Comparison of ENCODE assay signal across 12 cellular contexts in the genomic region with DNA sequence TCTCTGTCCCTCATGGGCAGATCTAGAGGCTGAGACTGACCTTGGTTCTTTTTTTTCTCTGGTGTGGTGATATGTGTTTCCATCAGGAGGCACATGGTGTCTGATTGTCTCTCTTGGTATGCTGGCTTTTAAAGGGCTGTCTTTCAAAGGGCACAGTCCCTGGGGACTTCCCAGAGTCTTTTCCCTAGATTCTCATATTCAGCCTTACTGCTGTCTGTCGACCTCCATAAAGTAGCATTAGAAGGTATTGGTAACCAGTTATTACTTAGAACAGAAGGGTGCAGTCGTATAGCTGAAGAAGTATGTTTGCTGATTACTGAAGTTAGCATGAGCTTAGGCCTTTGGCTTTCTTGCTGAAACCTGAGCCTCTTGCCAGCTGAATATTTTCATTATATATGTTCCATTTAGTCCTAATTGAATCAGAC.
A peak's percentile ranks its signal among the peaks of the same experiment; 100 is the strongest.
DNase-seq lines count a peak whose midpoint lies in the region; ATAC-seq and TF ChIP-seq lines count a peak whose summit lies in the region.
"Had no signal": no experiment of that assay in that cellular context is flagged by ENCODE, and none has a peak within 500 bp of the region (broad histone marks: within the 10 kb centered on the region; RNA-seq: fewer than 3 reads in every experiment).

No MANE protein-coding gene starts in this region.

- peak overlapping the region; percentile 48; the same call in 1 of the 2 replicates for H3K27ac ChIP-seq in IMR-90 (ENCODE audit: insufficient read depth, low read length)
- H3K27ac ChIP-seq in heart right ventricle = peak overlapping the region in 8 of 10 donors; percentile 2 to 87 (median 43)
- no peak overlapping the region for H3K27ac ChIP-seq in gastroesophageal sphincter

- in situ Hi-C loops in IMR-90 (cut with MboI; ENCODE audit: low sequenced_read_pairs) = no loop called here

- no TSS peak for BruUV-seq in IMR-90 (replicated peaks; lab: Mats Ljungman, UMichigan)

- H3K18ac ChIP-seq in IMR-90 (ENCODE audit: low read depth, low read length) = peak overlapping the region; percentile 85

- 0 out of 2 replicates have a peak overlapping the region, but pooled peaks have one; percentile 25 for H2AK5ac ChIP-seq in IMR-90 (ENCODE audit: low read depth, low read length)

- no peak overlapping the region for H2BK20ac ChIP-seq in IMR-90 (ENCODE audit: low read depth, low read length)

- 0 out of 2 replicates have a peak, but pooled peaks have one; percentile 1 for TF ChIP-seq CTCF in IMR-90 (conservative IDR thresholded peaks at IDR 0.05; ENCODE audit: low read depth, low read length)
- no peak for TF ChIP-seq CTCF in heart right ventricle (IDR thresholded peaks at IDR 0.05)
- no peak for TF ChIP-seq CTCF in gastroesophageal sphincter (IDR thresholded peaks at IDR 0.05)

- 0 out of 2 replicates have a peak overlapping the region, but pooled peaks have one; percentile 18 for H3K9ac ChIP-seq in IMR-90 (ENCODE audit: low read depth, low read length)
- peak overlapping the region; percentile 16 for H3K9ac ChIP-seq in adipocyte (ENCODE audit: low read length)

- H3K4me3 ChIP-seq in IMR-90 (ENCODE audit: insufficient read depth, low read depth, low read length) (no peak overlapping the region), adipocyte (ENCODE audit: low read length) (no peak overlapping the region), heart right ventricle (no peak overlapping the region), skeletal muscle cell (ENCODE audit: low read depth, low read length) (no peak overlapping the region), gastroesophageal sphincter (no peak overlapping the region)

- peak overlapping the region; percentile 76; the same call in 1 of the 2 replicates for H4K5ac ChIP-seq in IMR-90 (ENCODE audit: low read depth, low read length)

- H2BK15ac ChIP-seq in IMR-90 (ENCODE audit: low read depth, low read length) = no peak overlapping the region

- H2AK9ac ChIP-seq in IMR-90 (replicated peaks; ENCODE audit: low read depth, low read length, poor library complexity) = no peak overlapping the region

- H3K4me2 ChIP-seq in IMR-90 (ENCODE audit: low read depth, low read length) = 0 out of 2 replicates have a peak overlapping the region, but pooled peaks have one; percentile 21

- TF ChIP-seq RAD21 in IMR-90 (IDR thresholded peaks at IDR 0.05; ENCODE audit: low read length) = no peak

- peak overlapping the region; percentile 66; the same call in 1 of the 2 replicates for H3K14ac ChIP-seq in IMR-90 (replicated peaks; ENCODE audit: low read depth, low read length)

- no peak overlapping the region for H2AFZ ChIP-seq in IMR-90 (replicated peaks; ENCODE audit: low read length, poor library complexity)

- H4K91ac ChIP-seq in IMR-90 (ENCODE audit: insufficient read depth, low read depth, low read length) = no peak overlapping the region

- H3K27me3 ChIP-seq in IMR-90 (ENCODE audit: control insufficient read depth, insufficient read depth, low read length) (no peaks in the 10 kb centered on the region), adipocyte (replicated peaks; ENCODE audit: control insufficient read depth, insufficient read depth, low read length) (no peaks in the 10 kb centered on the region), heart right ventricle (no peaks in the 10 kb centered on the region), gastroesophageal sphincter (no peaks in the 10 kb centered on the region)

- intact Hi-C loops in IMR-90 (cut with micrococcal nuclease) = loop anchor here (5.0 kb wide), 1 partner anchor 69 kb away; no protein-coding TSS in a partner anchor
- intact Hi-C loops in heart right ventricle (cut with DNase I) = no loop called here

- H3K9me3 ChIP-seq in IMR-90 (ENCODE audit: control insufficient read depth, insufficient read depth, low read length) (no peaks in the 10 kb centered on the region), adipocyte (ENCODE audit: control insufficient read depth, low read length) (no peaks in the 10 kb centered on the region), heart right ventricle (no peaks in the 10 kb centered on the region), gastroesophageal sphincter (no peaks in the 10 kb centered on the region)

- H4K20me1 ChIP-seq in IMR-90 (ENCODE audit: insufficient read depth, low read length) = peaks cover 4% of the 10 kb centered on the region; the same call in 1 of the 2 replicates

- ATAC-seq in IMR-90 (ENCODE audit: low read depth) (peak; percentile 72), heart right ventricle (peak in 6 of 8 donors; percentile 24 to 65 (median 40)), GM18867 (IDR thresholded peaks at IDR 0.05; ENCODE audit: unreplicated experiment) (no peak), gastroesophageal sphincter (no peak), GM18519 (IDR thresholded peaks at IDR 0.05; ENCODE audit: low FRiP score, unreplicated experiment) (no peak)
- ATAC-seq: T-cell had no signal

- peak overlapping the region; percentile 51 for H2BK5ac ChIP-seq in IMR-90 (ENCODE audit: low read depth, low read length, poor library complexity, severe bottlenecking)

- dilution Hi-C loops in IMR-90 (cut with HindIII; ENCODE audit: low sequenced_read_pairs, unreplicated experiment) = no loop called here

- DNase-seq in IMR-90 (peak; percentile 51), adipocyte (ENCODE audit: low read depth) (peak; percentile 70), heart right ventricle (no peak), skeletal muscle cell (ENCODE audit: low read depth) (peak; percentile 21)
- DNase-seq in activated CD4-positive, alpha-beta T cell treated with anti-CD3 and anti-CD28 coated beads, Interleukin-2, amount 50 U/mL, for 4 hours = no peak
- DNase-seq: immature natural killer cell, naive B cell, NCI-H774, T-cell had no signal

- no CpG with 5 or more reads among the region's 2 CpGs for WGBS in IMR-90 (ENCODE audit: extremely low coverage in 2 of 2, insufficient read length in 1 of 2), 2 experiments
- WGBS in heart right ventricle, 2 donors = 54 to 58% methylated on average over 2 of the region's 2 CpGs
- WGBS in gastroesophageal sphincter (ENCODE audit: low coverage in 1 of 2), 2 donors = 67 to 83% methylated on average over 2 of the region's 2 CpGs

- H4K8ac ChIP-seq in IMR-90 (ENCODE audit: low read depth in 2 of 2, low read length in 2 of 2) = peak overlapping the region in 1 of 2 experiments; percentile 39; a peak in 1 of 4 replicates

- H3K36me3 ChIP-seq in IMR-90 (ENCODE audit: control insufficient read depth, insufficient read depth, low read length) (peaks cover 3% of the 10 kb centered on the region; the same call in 1 of the 2 replicates), adipocyte (ENCODE audit: control insufficient read depth, insufficient read depth, low read length, severe bottlenecking) (no peaks in the 10 kb centered on the region), heart right ventricle (peaks cover 0 to 13% (median 0%) of the 10 kb centered on the region in 9 donors), gastroesophageal sphincter (no peaks in the 10 kb centered on the region)

- TF ChIP-seq POLR2A in IMR-90 (IDR thresholded peaks at IDR 0.05; ENCODE audit: low read depth, low read length) (no peak), gastroesophageal sphincter (IDR thresholded peaks at IDR 0.05) (no peak)

- POLR2A ChIA-PET in IMR-90 (lab: Charles Lee; ENCODE audit: unreplicated experiment) = no interaction called here

- H3K4me1 ChIP-seq in IMR-90 (ENCODE audit: control insufficient read depth, insufficient read depth, low read length) (peaks cover 20% of the 10 kb centered on the region), adipocyte (ENCODE audit: control insufficient read depth, insufficient read depth, low read length) (peaks cover 37% of the 10 kb centered on the region), heart right ventricle (peaks cover 3 to 70% (median 40%) of the 10 kb centered on the region in 9 donors), gastroesophageal sphincter (peaks cover 0 to 37% (median 0%) of the 10 kb centered on the region in 3 donors)

- peaks cover 16% of the 10 kb centered on the region for H3K9me1 ChIP-seq in IMR-90 (ENCODE audit: insufficient read depth, low read length)

- TF ChIP-seq EP300 in gastroesophageal sphincter (IDR thresholded peaks at IDR 0.05) = no peak

- no peak overlapping the region for H3K56ac ChIP-seq in IMR-90 (ENCODE audit: extremely low read depth, insufficient read depth, low read length)

- H3K23ac ChIP-seq in IMR-90 (ENCODE audit: low read depth, low read length) = no peak overlapping the region

- H3K4ac ChIP-seq in IMR-90 (ENCODE audit: low read depth, low read length) = no peak overlapping the region

- H3K79me1 ChIP-seq in IMR-90 (ENCODE audit: low read depth in 1 of 2, low read length in 2 of 2) = peaks cover 3 to 23% of the 10 kb centered on the region in 2 experiments

- CTCF ChIA-PET in IMR-90 (lab: Yijun Ruan, JAX) = no interaction called here

- no peak overlapping the region for H2BK120ac ChIP-seq in IMR-90 (ENCODE audit: low read depth, low read length)

TF ChIP-seq in IMR-90, 13 proteins besides CTCF, POLR2A, EP300 and RAD21 (continues in another document):
- TF ChIP-seq RCOR1 (IDR thresholded peaks at IDR 0.05; ENCODE audit: insufficient replicate concordance, low read length) (no peak), RFX5 (IDR thresholded peaks at IDR 0.05; ENCODE audit: low read depth, low read length) (no peak), FOS (IDR thresholded peaks at IDR 0.05; ENCODE audit: low read depth, low read length) (no peak), SMC3 (IDR thresholded peaks at IDR 0.05; ENCODE audit: low read depth, low read length) (no peak), BHLHE40 (IDR thresholded peaks at IDR 0.05; ENCODE audit: low read depth, low read length) (no peak), CHD1 (IDR thresholded peaks at IDR 0.05; ENCODE audit: low read depth, low read length) (no peak), MAZ (IDR thresholded peaks at IDR 0.05; ENCODE audit: borderline replicate concordance, low read depth, low read length) (no peak)
- TF ChIP-seq, protein P1, sequence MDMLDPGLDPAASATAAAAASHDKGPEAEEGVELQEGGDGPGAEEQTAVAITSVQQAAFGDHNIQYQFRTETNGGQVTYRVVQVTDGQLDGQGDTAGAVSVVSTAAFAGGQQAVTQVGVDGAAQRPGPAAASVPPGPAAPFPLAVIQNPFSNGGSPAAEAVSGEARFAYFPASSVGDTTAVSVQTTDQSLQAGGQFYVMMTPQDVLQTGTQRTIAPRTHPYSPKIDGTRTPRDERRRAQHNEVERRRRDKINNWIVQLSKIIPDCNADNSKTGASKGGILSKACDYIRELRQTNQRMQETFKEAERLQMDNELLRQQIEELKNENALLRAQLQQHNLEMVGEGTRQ (IDR thresholded peaks at IDR 0.05; ENCODE audit: low read depth, low read length) = no peak
- TF ChIP-seq, protein P2, sequence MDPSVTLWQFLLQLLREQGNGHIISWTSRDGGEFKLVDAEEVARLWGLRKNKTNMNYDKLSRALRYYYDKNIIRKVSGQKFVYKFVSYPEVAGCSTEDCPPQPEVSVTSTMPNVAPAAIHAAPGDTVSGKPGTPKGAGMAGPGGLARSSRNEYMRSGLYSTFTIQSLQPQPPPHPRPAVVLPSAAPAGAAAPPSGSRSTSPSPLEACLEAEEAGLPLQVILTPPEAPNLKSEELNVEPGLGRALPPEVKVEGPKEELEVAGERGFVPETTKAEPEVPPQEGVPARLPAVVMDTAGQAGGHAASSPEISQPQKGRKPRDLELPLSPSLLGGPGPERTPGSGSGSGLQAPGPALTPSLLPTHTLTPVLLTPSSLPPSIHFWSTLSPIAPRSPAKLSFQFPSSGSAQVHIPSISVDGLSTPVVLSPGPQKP (IDR thresholded peaks at IDR 0.05; ENCODE audit: borderline replicate concordance, low read depth, low read length) = no peak

Comparison
In these comparisons a context has a peak if more than half of its experiments do, and no peak if none do; other contexts are left out.
1. ATAC-seq: peak in IMR-90 (single experiment) and heart right ventricle (6 of 8); none in GM18867 (single experiment), gastroesophageal sphincter (single experiment) and GM18519 (single experiment).
2. DNase-seq: peak in IMR-90 (single experiment), adipocyte (single experiment) and skeletal muscle cell (single experiment); none in heart right ventricle (0 of 2) and activated CD4-positive, alpha-beta T cell treated with anti-CD3 and anti-CD28 coated beads, Interleukin-2, amount 50 U/mL, for 4 hours (0 of 2).
3. H3K27ac ChIP-seq: peak in IMR-90 (single experiment) and heart right ventricle (8 of 10); none in gastroesophageal sphincter (0 of 4).